In genomic region chr6:73264446-73264845, GRCh38 we compare ENCODE assay signal across 12 cellular contexts. TPM values are rescaled to one million over a fixed set of nuclear protein-coding genes. Genes with fewer than 3 reads are reported as not detected.
DNase-seq lines count a peak whose midpoint lies in the region; ATAC-seq and TF ChIP-seq lines count a peak whose summit lies in the region.
"Had no signal": no experiment of that assay in that cellular context is flagged by ENCODE, and none has a peak within 500 bp of the region (broad histone marks: within the 10 kb centered on the region; RNA-seq: fewer than 3 reads in every experiment).

No MANE protein-coding gene starts in this region.

- H3K9me3 ChIP-seq in BLaER1 (no peaks in the 10 kb centered on the region; the same call in 1 of the 2 replicates), neuronal stem cell (replicated peaks in 1 of 2; ENCODE audit: control insufficient read depth in 2 of 2, insufficient read depth in 1 of 2, low read depth in 1 of 2, low read length in 2 of 2) (peaks cover 0 to 7% of the 10 kb centered on the region in 2 donors)

- H4K8ac ChIP-seq in neuronal stem cell (ENCODE audit: low read depth, low read length) = no peak overlapping the region

- peaks cover 30% of the 10 kb centered on the region for H3K36me3 ChIP-seq in BLaER1
- peaks cover 0 to 29% of the 10 kb centered on the region in 2 donors for H3K36me3 ChIP-seq in neuronal stem cell (replicated peaks in 1 of 2; ENCODE audit: control insufficient read depth in 2 of 2, insufficient read depth in 2 of 2, low read length in 2 of 2)

- H3K23ac ChIP-seq in neuronal stem cell (ENCODE audit: low read depth, low read length, poor library complexity) = no peak overlapping the region

- no peak overlapping the region for H2BK15ac ChIP-seq in neuronal stem cell (ENCODE audit: low read length)

- peaks cover 33% of the 10 kb centered on the region for H3K4me1 Mint-ChIP-seq in activated CD8-positive, alpha-beta T cell treated with anti-CD3 and anti-CD28 coated beads, Interleukin-2, amount 10 ng/mL, durations not matched to agents 7 days and 5 days (ENCODE audit: low read depth)

- DNase-seq in GM20000 (ENCODE audit: low spot score) = peak; percentile 23
- DNase-seq in activated CD8-positive, alpha-beta T cell treated with anti-CD3 and anti-CD28 coated beads, Interleukin-2, amount 10 ng/mL, durations not matched to agents 7 days and 5 days = no peak
- DNase-seq in left kidney (ENCODE audit: low read depth, low spot score) = peak; percentile 6
- DNase-seq in NCI-H128 (lab: John Stamatoyannopoulos, UW; ENCODE audit: unreplicated experiment) = no peak
- DNase-seq in neuronal stem cell (ENCODE audit: low spot score) = no peak
- DNase-seq in iPS-NIHi7 (ENCODE audit: extremely low spot score) = no peak
- DNase-seq: NCI-H1105 treated with DMSO at 0.1 percent for 48 hours had no signal

- peak overlapping the region; percentile 86 for H3K4me2 ChIP-seq in BLaER1
- no peak overlapping the region for H3K4me2 ChIP-seq in neuronal stem cell (ENCODE audit: insufficient read depth, low read length, poor library complexity, severe bottlenecking)

- H2BK5ac ChIP-seq in neuronal stem cell (ENCODE audit: low read length) = no peak overlapping the region

- H3K27ac ChIP-seq in BLaER1 (no peak overlapping the region), neuronal stem cell (replicated peaks; ENCODE audit: low read length) (no peak overlapping the region)

- no peaks in the 10 kb centered on the region for H3K79me1 ChIP-seq in neuronal stem cell (ENCODE audit: low read depth, low read length)

- H3K4me1 ChIP-seq in BLaER1 (peaks cover 34% of the 10 kb centered on the region), neuronal stem cell (ENCODE audit: control insufficient read depth in 2 of 2, insufficient read depth in 1 of 2, low read depth in 1 of 2, low read length in 2 of 2) (peaks cover 0 to 6% of the 10 kb centered on the region in 2 donors)

- no peak overlapping the region for H2AFZ ChIP-seq in neuronal stem cell (ENCODE audit: low read length)

- no peaks in the 10 kb centered on the region for H3K27me3 Mint-ChIP-seq in activated CD8-positive, alpha-beta T cell treated with anti-CD3 and anti-CD28 coated beads, Interleukin-2, amount 10 ng/mL, durations not matched to agents 7 days and 5 days (ENCODE audit: low read depth)

- no peak for TF ChIP-seq CTCF in GM20000 (IDR thresholded peaks at IDR 0.05; ENCODE audit: extremely low read depth, missing control alignments)

- no peak overlapping the region for H3K14ac ChIP-seq in neuronal stem cell (ENCODE audit: low read length)

- no peak overlapping the region for H2BK12ac ChIP-seq in neuronal stem cell (ENCODE audit: low read length)

- H3K27me3 ChIP-seq in BLaER1 (no peaks in the 10 kb centered on the region), neuronal stem cell (ENCODE audit: control insufficient read depth in 3 of 3, insufficient read depth in 3 of 3, low read depth in 1 of 3, low read length in 3 of 3) (no peaks in the 10 kb centered on the region)

- no peak overlapping the region for H4K91ac ChIP-seq in neuronal stem cell (ENCODE audit: low read depth, low read length, poor library complexity)

- no peak overlapping the region for H3K9ac ChIP-seq in BLaER1
- H3K9ac ChIP-seq in neuronal stem cell (ENCODE audit: low read depth, low read length, poor library complexity) = no peak overlapping the region

- ATAC-seq in activated CD8-positive, alpha-beta T cell treated with anti-CD3 and anti-CD28 coated beads, Interleukin-2, amount 10 ng/mL, durations not matched to agents 7 days and 5 days = no peak
- ATAC-seq in GM18502 (IDR thresholded peaks at IDR 0.05; ENCODE audit: poor library complexity, unreplicated experiment) = no peak
- ATAC-seq: sciatic nerve had no signal

- H4K20me1 ChIP-seq in BLaER1 = no peaks in the 10 kb centered on the region

- H3K4me3 Mint-ChIP-seq in activated CD8-positive, alpha-beta T cell treated with anti-CD3 and anti-CD28 coated beads, Interleukin-2, amount 10 ng/mL, durations not matched to agents 7 days and 5 days = peak overlapping the region; percentile 80

- WGBS in neuronal stem cell (ENCODE audit: extremely low coverage in 2 of 2, insufficient read length in 2 of 2, insufficient replicate concordance in 1 of 2), 2 donors = no CpG with 5 or more reads among the region's 3 CpGs

- no peak overlapping the region for H3K18ac ChIP-seq in neuronal stem cell (ENCODE audit: low read length)

- no peaks in the 10 kb centered on the region for H3K9me3 Mint-ChIP-seq in activated CD8-positive, alpha-beta T cell treated with anti-CD3 and anti-CD28 coated beads, Interleukin-2, amount 10 ng/mL, durations not matched to agents 7 days and 5 days (ENCODE audit: insufficient read depth)

- no peak overlapping the region for H3K4ac ChIP-seq in neuronal stem cell (ENCODE audit: low read length)

- peaks cover 32% of the 10 kb centered on the region for H3K36me3 Mint-ChIP-seq in activated CD8-positive, alpha-beta T cell treated with anti-CD3 and anti-CD28 coated beads, Interleukin-2, amount 10 ng/mL, durations not matched to agents 7 days and 5 days (ENCODE audit: low read depth)

- H2AK5ac ChIP-seq in neuronal stem cell (ENCODE audit: low read depth, low read length) = no peak overlapping the region

- H3K27ac Mint-ChIP-seq in activated CD8-positive, alpha-beta T cell treated with anti-CD3 and anti-CD28 coated beads, Interleukin-2, amount 10 ng/mL, durations not matched to agents 7 days and 5 days = peak overlapping the region; percentile 58

- POLR2A ChIA-PET in activated CD8-positive, alpha-beta T cell treated with anti-CD3 and anti-CD28 coated beads, Interleukin-2, amount 10 ng/mL, durations not matched to agents 7 days and 5 days (lab: Charles Lee) = no interaction called here

- CTCF ChIA-PET in activated CD8-positive, alpha-beta T cell treated with anti-CD3 and anti-CD28 coated beads, Interleukin-2, amount 10 ng/mL, durations not matched to agents 7 days and 5 days (lab: Charles Lee) = interaction anchor here (1.0 to 1.3 kb wide), 3 partner anchors 21 to 124 kb away, joined by 3 to 4 read pairs (median 4); no protein-coding TSS in a partner anchor

- H3K4me3 ChIP-seq in BLaER1 (no peak overlapping the region), neuronal stem cell (ENCODE audit: low read length in 2 of 2) (no peak overlapping the region)

- no peak overlapping the region for H2BK120ac ChIP-seq in neuronal stem cell (ENCODE audit: low read depth, low read length)

RNA-seq across cellular contexts. Expression of gene KHDC1, which starts 1.4 kb away (rescaled TPM):
- 1 to 10 TPM; 6.8 to 7.4 TPM for total RNA-seq in activated CD8-positive, alpha-beta T cell treated with anti-CD3 and anti-CD28 coated beads, Interleukin-2, amount 10 ng/mL, durations not matched to agents 7 days and 5 days
- 9.9 TPM for polyA plus RNA-seq in neuronal stem cell (2013, experiment 1 of 2)
- 9.0 TPM for polyA plus RNA-seq in neuronal stem cell (2013, experiment 2 of 2)

RNA-seq across cellular contexts. Expression of gene KHDC1L, which starts 39.1 kb away (rescaled TPM):
- total RNA-seq in activated CD8-positive, alpha-beta T cell treated with anti-CD3 and anti-CD28 coated beads, Interleukin-2, amount 10 ng/mL, durations not matched to agents 7 days and 5 days = not detected
- polyA plus RNA-seq in neuronal stem cell (2013, experiment 1 of 2) = 0.22 TPM
- polyA plus RNA-seq in neuronal stem cell (2013, experiment 2 of 2) = 0.24 TPM
- total RNA-seq: liver, RPMI7951, sciatic nerve had no signal
- polyA plus RNA-seq: liver had no signal

Comparison
In these comparisons a context has a peak if more than half of its experiments do, and no peak if none do; other contexts are left out.
1. DNase-seq: peak in GM20000 (single experiment) and left kidney (single experiment); none in activated CD8-positive, alpha-beta T cell treated with anti-CD3 and anti-CD28 coated beads, Interleukin-2, amount 10 ng/mL, durations not matched to agents 7 days and 5 days (single experiment), NCI-H128 (single experiment), neuronal stem cell (single experiment) and iPS-NIHi7 (single experiment).